Comparison of ENCODE assay signal across 8 cellular contexts in the genomic region with DNA sequence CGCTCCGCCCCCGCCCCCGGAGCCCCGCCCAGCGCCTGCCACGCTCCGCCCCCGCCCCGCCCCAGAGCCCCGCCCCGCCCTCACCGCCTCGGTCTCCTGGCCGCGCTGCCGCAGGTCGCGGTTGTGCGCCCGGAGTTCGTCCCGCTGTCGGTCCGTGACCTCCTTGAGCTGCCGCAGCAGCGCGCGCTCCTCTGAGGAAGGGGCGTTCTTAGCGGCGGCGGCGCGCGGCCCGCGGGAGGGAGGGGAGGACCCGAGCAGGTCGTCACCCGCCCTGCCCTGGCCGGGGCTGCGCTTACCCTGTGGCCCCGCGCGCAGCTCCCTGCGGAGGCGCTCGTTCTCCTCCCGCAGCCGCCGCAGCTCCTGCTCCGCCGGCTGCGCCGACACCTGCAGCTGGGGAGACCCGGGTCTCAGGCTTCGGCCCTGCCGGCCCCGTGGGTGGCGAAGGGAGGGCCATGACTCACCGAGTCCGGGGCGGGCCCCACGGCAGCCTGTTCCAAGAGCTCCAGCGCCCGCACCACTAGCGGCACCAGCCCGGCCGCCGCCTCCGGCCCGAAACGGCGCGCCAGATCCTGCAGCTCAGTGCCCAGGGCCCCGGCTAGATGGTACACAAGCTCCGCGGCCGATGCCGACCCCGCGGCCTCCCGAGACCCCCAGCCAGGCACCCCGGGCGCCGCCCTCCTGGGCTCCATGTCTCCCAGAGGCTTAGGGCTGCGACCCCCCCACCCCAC. TPM values are rescaled to one million over a fixed set of nuclear protein-coding genes. Genes with fewer than 3 reads are reported as not detected.
DNase-seq lines count a peak whose midpoint lies in the region; ATAC-seq, FAIRE-seq and TF ChIP-seq lines count a peak whose summit lies in the region.

No MANE protein-coding gene starts in this region.

- H3K4me2 ChIP-seq in H1 (ENCODE audit: insufficient read depth in 1 of 2, low read depth in 2 of 2, low read length in 2 of 2): peak overlapping the region; percentile 92 to 94

- H3K23ac ChIP-seq in H1 (ENCODE audit: insufficient read length): no peak overlapping the region

- no peak for TF ChIP-seq EP300 in H1 (IDR thresholded peaks at IDR 0.05; ENCODE audit: borderline replicate concordance in 1 of 2, low read depth in 2 of 2, low read length in 2 of 2)

- H4K20me1 ChIP-seq in H1 (replicated peaks in 1 of 2; ENCODE audit: control insufficient read depth in 1 of 2, insufficient read depth in 2 of 2, low read length in 2 of 2): peaks cover 15 to 24% of the 10 kb centered on the region in 2 experiments

- H3K9me3 ChIP-seq in H1 (ENCODE audit: insufficient read depth in 2 of 2, low read depth in 1 of 2, low read length in 1 of 2): no peaks in the 10 kb centered on the region

- H3K14ac ChIP-seq in H1 (ENCODE audit: insufficient read length): no peak overlapping the region

- no peak for FAIRE-seq in H1 (lab: Jason Lieb, UNC)

- no peak overlapping the region for H2AK5ac ChIP-seq in H1 (ENCODE audit: low read depth, low read length)

- no peak for TF ChIP-seq CTCF in activated CD8-positive, alpha-beta T cell treated with anti-CD3 and anti-CD28 coated beads for 36 hours (IDR thresholded peaks at IDR 0.05)
- peak in 1 of 3 experiments; percentile 1; a peak in 2 of 4 replicates for TF ChIP-seq CTCF in H1 (IDR thresholded peaks at IDR 0.05; ENCODE audit: control extremely low read depth in 1 of 3, insufficient read depth in 1 of 3, low read depth in 1 of 3, low read length in 3 of 3)
- no peak for TF ChIP-seq CTCF in mesothelial cell of epicardium (IDR thresholded peaks at IDR 0.05; ENCODE audit: unreplicated experiment)

- H3K27ac Mint-ChIP-seq in activated CD8-positive, alpha-beta T cell treated with anti-CD3 and anti-CD28 coated beads for 36 hours: peak overlapping the region; percentile 46
- H3K27ac Mint-ChIP-seq in mesothelial cell of epicardium: no peak overlapping the region

- H4K8ac ChIP-seq in H1 (ENCODE audit: extremely low read depth, insufficient read depth, low read length): 0 out of 2 replicates have a peak overlapping the region, but pooled peaks have one; percentile 16

- no peak overlapping the region for H2BK5ac ChIP-seq in H1 (ENCODE audit: low read depth, low read length)

- H3K9ac ChIP-seq in H1 (replicated peaks in 1 of 4; ENCODE audit: extremely low read depth in 1 of 4, low read depth in 3 of 4, low read length in 3 of 4): no peak overlapping the region

- H3K4me1 Mint-ChIP-seq in activated CD8-positive, alpha-beta T cell treated with anti-CD3 and anti-CD28 coated beads for 36 hours (ENCODE audit: low read depth): peaks cover 34% of the 10 kb centered on the region
- peaks cover 22% of the 10 kb centered on the region for H3K4me1 Mint-ChIP-seq in mesothelial cell of epicardium

- no peak overlapping the region for H3K4ac ChIP-seq in H1 (replicated peaks; ENCODE audit: insufficient read length, low read depth, low read length)

- no peak for TF ChIP-seq RAD21 in H1 (IDR thresholded peaks at IDR 0.05 in 1 of 2, conservative IDR thresholded peaks at IDR 0.05 in 1 of 2; ENCODE audit: low read depth in 2 of 2, low read length in 2 of 2)

- H3K9me3 Mint-ChIP-seq in activated CD8-positive, alpha-beta T cell treated with anti-CD3 and anti-CD28 coated beads for 36 hours: no peaks in the 10 kb centered on the region
- no peaks in the 10 kb centered on the region for H3K9me3 Mint-ChIP-seq in mesothelial cell of epicardium

- peak; percentile 42 for ATAC-seq in HG02870 (IDR thresholded peaks at IDR 0.05; ENCODE audit: unreplicated experiment)
- peak; percentile 72 for ATAC-seq in activated CD8-positive, alpha-beta T cell treated with anti-CD3 and anti-CD28 coated beads for 36 hours

- H2BK15ac ChIP-seq in H1 (ENCODE audit: low read length): no peak overlapping the region

- TF ChIP-seq POLR2A in H1 (IDR thresholded peaks at IDR 0.05; ENCODE audit: control extremely low read depth in 1 of 2, low read depth in 2 of 2, low read length in 2 of 2): no peak

- no peak overlapping the region for H3K56ac ChIP-seq in H1 (replicated peaks; ENCODE audit: insufficient read length, low read depth, low read length)

- DNase-seq in NCI-H345 (lab: John Stamatoyannopoulos, UW) (peak; percentile 77), NCI-H345 treated with DMSO at 0.1 percent for 48 hours (lab: John Stamatoyannopoulos, UW; ENCODE audit: unreplicated experiment) (no peak), NCI-H2227 (lab: John Stamatoyannopoulos, UW; ENCODE audit: unreplicated experiment) (peak; percentile 76), H1 (ENCODE audit: low read depth in 1 of 2, low spot score in 2 of 2) (peak in 1 of 2 experiments; percentile 88), mesothelial cell of epicardium (ENCODE audit: low spot score in 2 of 2, unreplicated experiment in 2 of 2) (peak; percentile 72 to 82)
- DNase-seq in activated CD8-positive, alpha-beta T cell treated with anti-CD3 and anti-CD28 coated beads for 36 hours: peak; percentile 88
- DNase-seq in stimulated activated CD8-positive, alpha-beta memory T cell treated with anti-CD3 and anti-CD28 coated beads, Interleukin-2, amount 100 ng/mL, for 1 hour (ENCODE audit: low read depth in 2 of 2): peak; percentile 60 to 64

- no peak overlapping the region for H2BK20ac ChIP-seq in H1 (ENCODE audit: low read length)

- WGBS in H1 (ENCODE audit: extremely low coverage in 1 of 2, insufficient coverage in 1 of 2, insufficient read length in 1 of 2, insufficient replicate concordance in 2 of 2, low coverage in 1 of 2, low lambda C conversion rate in 2 of 2, missing lambda C conversion rate in 1 of 2), 2 experiments: 5% methylated on average over 14 of the region's 88 CpGs; no CpG with 5 or more reads in 1 of the 2 experiments

- H3K79me2 ChIP-seq in H1 (ENCODE audit: control insufficient read depth in 1 of 2, insufficient read depth in 2 of 2, low read length in 2 of 2): no peaks in the 10 kb centered on the region

- H3K23me2 ChIP-seq in H1 (ENCODE audit: low read depth, low read length): peaks cover 7% of the 10 kb centered on the region; the same call in 1 of the 2 replicates

- H3K36me3 Mint-ChIP-seq in activated CD8-positive, alpha-beta T cell treated with anti-CD3 and anti-CD28 coated beads for 36 hours (ENCODE audit: low read depth): peaks cover 28% of the 10 kb centered on the region
- peaks cover 19% of the 10 kb centered on the region for H3K36me3 Mint-ChIP-seq in mesothelial cell of epicardium

- peaks cover 0 to 33% (median 22%) of the 10 kb centered on the region in 4 experiments; a peak in 6 of 7 replicates for H3K4me1 ChIP-seq in H1 (replicated peaks in 1 of 4; ENCODE audit: control insufficient read depth in 3 of 4, insufficient read depth in 4 of 4, low read length in 3 of 4)

- H3K36me3 ChIP-seq in H1 (ENCODE audit: control insufficient read depth in 2 of 4, insufficient read depth in 4 of 4, low read length in 3 of 4): peaks cover 29 to 38% (median 36%) of the 10 kb centered on the region in 4 experiments

- H2BK12ac ChIP-seq in H1 (ENCODE audit: low read depth, low read length): no peak overlapping the region

- H3K4me3 Mint-ChIP-seq in activated CD8-positive, alpha-beta T cell treated with anti-CD3 and anti-CD28 coated beads for 36 hours: peak overlapping the region; percentile 63
- peak overlapping the region; percentile 48 for H3K4me3 Mint-ChIP-seq in mesothelial cell of epicardium

- H3K18ac ChIP-seq in H1 (ENCODE audit: extremely low read depth, low read length): no peak overlapping the region

- no peaks in the 10 kb centered on the region for H3K79me1 ChIP-seq in H1 (ENCODE audit: low read depth, low read length)

- H3K27ac ChIP-seq in H1 (ENCODE audit: low read depth, low read length): no peak overlapping the region

- H2BK120ac ChIP-seq in H1 (replicated peaks; ENCODE audit: low read depth, low read length): no peak overlapping the region

- no peaks in the 10 kb centered on the region for H3K27me3 Mint-ChIP-seq in activated CD8-positive, alpha-beta T cell treated with anti-CD3 and anti-CD28 coated beads for 36 hours
- H3K27me3 Mint-ChIP-seq in mesothelial cell of epicardium (ENCODE audit: low read depth): peaks cover 1% of the 10 kb centered on the region

- POLR2A ChIA-PET in activated CD8-positive, alpha-beta T cell treated with anti-CD3 and anti-CD28 coated beads for 36 hours (lab: Charles Lee): interaction anchor here (0.6 to 2.6 kb wide), 13 partner anchors 12 to 144 kb away, joined by 3 to 10 read pairs (median 4); no protein-coding TSS in a partner anchor
- POLR2A ChIA-PET in H1 (lab: Charles Lee; ENCODE audit: partially characterized antibody): interaction anchor here (0.9 to 6.5 kb wide), 9 partner anchors 14 to 133 kb away, joined by 3 to 65 read pairs (median 6); partner anchors contain the start of genes INPP5K, SERPINF1 and SLC43A2

- intact Hi-C loops in activated CD8-positive, alpha-beta T cell treated with anti-CD3 and anti-CD28 coated beads for 36 hours (cut with micrococcal nuclease): no loop called here

- CTCF ChIA-PET in activated CD8-positive, alpha-beta T cell treated with anti-CD3 and anti-CD28 coated beads for 36 hours (lab: Charles Lee): interaction anchor here (0.9 to 3.8 kb wide), 27 partner anchors 10 to 287 kb away, joined by 3 to 20 read pairs (median 4); partner anchors contain the start of genes INPP5K, MYO1C, RPA1 and SERPINF1
- CTCF ChIA-PET in H1 (lab: Charles Lee; ENCODE audit: partially characterized antibody): interaction anchor here (0.9 to 3.0 kb wide), 19 partner anchors 9 to 216 kb away, joined by 3 to 18 read pairs (median 6); no protein-coding TSS in a partner anchor

- H4K5ac ChIP-seq in H1 (ENCODE audit: insufficient read length, low read depth, low read length): no peak overlapping the region

- no peak overlapping the region for H4K91ac ChIP-seq in H1 (replicated peaks; ENCODE audit: insufficient read length, low read length)

- H2AFZ ChIP-seq in H1 (ENCODE audit: low read length): peak overlapping the region; percentile 6; the same call in 1 of the 2 replicates

- peak overlapping the region; percentile 26 to 77 (median 59) for H3K4me3 ChIP-seq in H1 (ENCODE audit: extremely low read depth in 1 of 4, insufficient read depth in 2 of 4, low read depth in 3 of 4, low read length in 4 of 4)

- peaks cover 0 to 10% (median 4%) of the 10 kb centered on the region in 4 experiments; a peak in 4 of 7 replicates for H3K27me3 ChIP-seq in H1 (replicated peaks in 1 of 4; ENCODE audit: control insufficient read depth in 3 of 4, extremely low read depth in 1 of 4, insufficient read depth in 3 of 4, low read length in 3 of 4)

RNA-seq across cellular contexts. Expression of gene RILP, which starts 0.4 kb away (rescaled TPM):
- 1 to 10 TPM; 5.3 to 6.1 TPM for total RNA-seq in activated CD8-positive, alpha-beta T cell treated with anti-CD3 and anti-CD28 coated beads for 36 hours
- total RNA-seq in H1 (2021; fragmentation: NEBNext Ultra II Directional; extraction: Animal tissue kit (Norgen Biotek cat#: 25700)): 6.0 and 7.2 TPM in 2 replicates
- polyA plus RNA-seq in H1 (2011; rRNA removed): 6.8 and 10.3 TPM in 2 replicates
- 8.8 TPM for polyA plus RNA-seq in H1 (2011; cell fraction: cytosol; rRNA removed)
- polyA plus RNA-seq in H1 (2011; cell fraction: nucleus; rRNA removed): 8.7 TPM
- 5.5 to 9.1 TPM (median 7.5 TPM) in 4 replicates for polyA plus RNA-seq in H1 (2012, experiment 1 of 2)
- 5.8 TPM for polyA plus RNA-seq in H1 (2012, experiment 2 of 2)
- 13.2 TPM for polyA plus RNA-seq in H1 (2013, experiment 1 of 2)
- polyA plus RNA-seq in H1 (2013, experiment 2 of 2): 13.9 TPM
- polyA minus RNA-seq in H1 (2011; rRNA and poly(A)+ RNA removed): 2.0 and 3.0 TPM in 2 replicates
- polyA minus RNA-seq in H1 (2011; cell fraction: cytosol; rRNA and poly(A)+ RNA removed): 3.5 TPM
- 3.0 TPM for polyA minus RNA-seq in H1 (2011; cell fraction: nucleus; rRNA and poly(A)+ RNA removed)
- 3.4 to 3.8 TPM (median 3.5 TPM) in 3 replicates for total RNA-seq in mesothelial cell of epicardium

RNA-seq across cellular contexts. Expression of gene SCARF1, which starts 3.7 kb away (rescaled TPM):
- total RNA-seq in activated CD8-positive, alpha-beta T cell treated with anti-CD3 and anti-CD28 coated beads for 36 hours: 1 to 10 TPM; 3.2 to 4.1 TPM
- total RNA-seq in H1 (2021; fragmentation: NEBNext Ultra II Directional; extraction: Animal tissue kit (Norgen Biotek cat#: 25700)): 1.6 TPM in 2 replicates
- polyA plus RNA-seq in H1 (2011; rRNA removed): 1.1 and 1.5 TPM in 2 replicates
- polyA plus RNA-seq in H1 (2011; cell fraction: cytosol; rRNA removed): 0.98 TPM
- 3.0 TPM for polyA plus RNA-seq in H1 (2011; cell fraction: nucleus; rRNA removed)
- 0.55 to 1.3 TPM (median 0.90 TPM) in 4 replicates for polyA plus RNA-seq in H1 (2012, experiment 1 of 2)
- polyA plus RNA-seq in H1 (2012, experiment 2 of 2): 0.55 TPM
- 3.5 TPM for polyA plus RNA-seq in H1 (2013, experiment 1 of 2)
- 3.3 TPM for polyA plus RNA-seq in H1 (2013, experiment 2 of 2)
- polyA minus RNA-seq in H1 (2011; rRNA and poly(A)+ RNA removed): 0.49 and 0.50 TPM in 2 replicates
- not detected for polyA minus RNA-seq in H1 (2011; cell fraction: cytosol; rRNA and poly(A)+ RNA removed)
- polyA minus RNA-seq in H1 (2011; cell fraction: nucleus; rRNA and poly(A)+ RNA removed): 1.5 TPM
- total RNA-seq in mesothelial cell of epicardium: 1.5 to 2.1 TPM (median 1.8 TPM) in 3 replicates

RNA-seq across cellular contexts. Expression of gene SLC43A2, which starts 20.6 kb away (rescaled TPM):
- 1 to 10 TPM; 5.6 to 5.7 TPM for total RNA-seq in activated CD8-positive, alpha-beta T cell treated with anti-CD3 and anti-CD28 coated beads for 36 hours
- 6.6 and 7.8 TPM in 2 replicates for total RNA-seq in H1 (2021; fragmentation: NEBNext Ultra II Directional; extraction: Animal tissue kit (Norgen Biotek cat#: 25700))
- 10.5 and 12.6 TPM in 2 replicates for polyA plus RNA-seq in H1 (2011; rRNA removed)
- polyA plus RNA-seq in H1 (2011; cell fraction: cytosol; rRNA removed): 7.7 TPM
- polyA plus RNA-seq in H1 (2011; cell fraction: nucleus; rRNA removed): 9.0 TPM
- 8.7 to 10.6 TPM (median 9.4 TPM) in 4 replicates for polyA plus RNA-seq in H1 (2012, experiment 1 of 2)
- polyA plus RNA-seq in H1 (2012, experiment 2 of 2): 9.0 TPM
- 9.4 TPM for polyA plus RNA-seq in H1 (2013, experiment 1 of 2)
- polyA plus RNA-seq in H1 (2013, experiment 2 of 2): 9.7 TPM
- 7.8 and 10.8 TPM in 2 replicates for polyA minus RNA-seq in H1 (2011; rRNA and poly(A)+ RNA removed)
- polyA minus RNA-seq in H1 (2011; cell fraction: cytosol; rRNA and poly(A)+ RNA removed): 10.0 TPM
- polyA minus RNA-seq in H1 (2011; cell fraction: nucleus; rRNA and poly(A)+ RNA removed): 8.6 TPM
- 12.4 to 13.3 TPM (median 12.4 TPM) in 3 replicates for total RNA-seq in mesothelial cell of epicardium

RNA-seq across cellular contexts. Expression of gene PRPF8, which starts 35.4 kb away (rescaled TPM):
- total RNA-seq in activated CD8-positive, alpha-beta T cell treated with anti-CD3 and anti-CD28 coated beads for 36 hours: 100 to 1,000 TPM; 370 to 428 TPM
- 328 and 329 TPM in 2 replicates for total RNA-seq in H1 (2021; fragmentation: NEBNext Ultra II Directional; extraction: Animal tissue kit (Norgen Biotek cat#: 25700))
- 271 and 337 TPM in 2 replicates for polyA plus RNA-seq in H1 (2011; rRNA removed)
- 171 TPM for polyA plus RNA-seq in H1 (2011; cell fraction: cytosol; rRNA removed)
- polyA plus RNA-seq in H1 (2011; cell fraction: nucleus; rRNA removed): 475 TPM
- polyA plus RNA-seq in H1 (2012, experiment 1 of 2): 269 to 356 TPM (median 294 TPM) in 4 replicates
- 746 TPM for polyA plus RNA-seq in H1 (2012, experiment 2 of 2)
- polyA plus RNA-seq in H1 (2013, experiment 1 of 2): 148 TPM
- polyA plus RNA-seq in H1 (2013, experiment 2 of 2): 123 TPM
- 610 and 698 TPM in 2 replicates for polyA minus RNA-seq in H1 (2011; rRNA and poly(A)+ RNA removed)
- 338 TPM for polyA minus RNA-seq in H1 (2011; cell fraction: cytosol; rRNA and poly(A)+ RNA removed)
- polyA minus RNA-seq in H1 (2011; cell fraction: nucleus; rRNA and poly(A)+ RNA removed): 277 TPM
- 331 to 354 TPM (median 334 TPM) in 3 replicates for total RNA-seq in mesothelial cell of epicardium
